Comparison of ENCODE assay signal across 8 cellular contexts in the genomic region with DNA sequence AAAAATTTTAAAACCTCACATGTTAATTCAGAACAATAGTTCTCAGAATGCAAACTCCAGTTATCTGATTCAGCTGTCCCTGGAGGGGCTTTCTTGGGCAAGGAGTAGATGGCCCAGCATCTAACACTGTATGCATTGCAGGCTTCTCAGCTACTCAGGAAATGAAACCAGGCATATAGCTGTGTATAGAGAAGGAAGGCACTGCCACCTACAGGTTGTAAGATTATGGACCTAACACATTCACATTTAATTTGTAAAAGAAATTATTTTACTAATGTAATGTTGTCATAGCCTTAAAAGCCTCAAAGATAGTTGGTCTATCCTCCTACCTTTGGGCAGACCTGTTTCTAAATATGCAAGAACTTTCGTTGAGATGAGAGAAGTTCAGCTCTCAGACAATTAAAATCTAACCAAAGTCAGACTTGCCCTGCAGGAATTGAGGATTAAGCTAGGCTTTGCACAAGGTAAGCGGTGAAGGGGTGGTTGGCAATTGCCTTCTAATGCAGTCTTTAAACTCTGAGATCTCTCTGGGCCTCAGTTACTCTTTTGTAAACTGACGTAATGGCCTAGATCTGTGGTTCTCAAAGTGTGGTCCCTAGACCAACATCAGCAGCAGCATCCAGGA.
DNase-seq lines count a peak whose midpoint lies in the region; ATAC-seq lines count a peak whose summit lies in the region.

No MANE protein-coding gene starts in this region.

- no peaks in the 10 kb centered on the region for H3K9me3 Mint-ChIP-seq in naive B cell

- H3K27me3 Mint-ChIP-seq in naive B cell, result no peaks in the 10 kb centered on the region

- ATAC-seq in GM18502 (IDR thresholded peaks at IDR 0.05; ENCODE audit: poor library complexity, unreplicated experiment) (peak; percentile 97), HG02678 (IDR thresholded peaks at IDR 0.05; ENCODE audit: unreplicated experiment) (peak; percentile 97), esophagus mucosa (peak; percentile 87), naive B cell (ENCODE audit: low read depth in 2 of 2) (peak; percentile 37 to 41)

- no peaks in the 10 kb centered on the region for H3K36me3 Mint-ChIP-seq in naive B cell

- H3K27ac Mint-ChIP-seq in naive B cell, result no peak overlapping the region

- DNase-seq in Ammon's horn (ENCODE audit: low spot score), result peak; percentile 89
- DNase-seq in NAMALWA (ENCODE audit: low spot score), result peak; percentile 68
- DNase-seq in SK-MEL-5 (ENCODE audit: low read depth, low spot score), result peak; percentile 85
- DNase-seq in naive B cell, result peak; percentile 3
- no peak for DNase-seq in activated CD8-positive, alpha-beta memory T cell treated with anti-CD3 and anti-CD28 coated beads, Interleukin-2, amount 50 U/mL, for 4 hours

- H3K4me1 Mint-ChIP-seq in naive B cell, result no peaks in the 10 kb centered on the region

- no peak overlapping the region for H3K4me3 Mint-ChIP-seq in naive B cell

- in situ Hi-C loops in SK-MEL-5 (cut with HindIII; ENCODE audit: low pct_unique_long_range_greater_than_20kb, low sequenced_read_pairs), result no loop called here

Comparison
In these comparisons a context has a peak if more than half of its experiments do, and no peak if none do; other contexts are left out.
1. ATAC-seq: peak in every context shown above with its lines; median percentile 97 in GM18502; 97 in HG02678; 87 in esophagus mucosa; 39 in naive B cell.